9 cellular contexts compared by ENCODE assay signal in the genomic region with DNA sequence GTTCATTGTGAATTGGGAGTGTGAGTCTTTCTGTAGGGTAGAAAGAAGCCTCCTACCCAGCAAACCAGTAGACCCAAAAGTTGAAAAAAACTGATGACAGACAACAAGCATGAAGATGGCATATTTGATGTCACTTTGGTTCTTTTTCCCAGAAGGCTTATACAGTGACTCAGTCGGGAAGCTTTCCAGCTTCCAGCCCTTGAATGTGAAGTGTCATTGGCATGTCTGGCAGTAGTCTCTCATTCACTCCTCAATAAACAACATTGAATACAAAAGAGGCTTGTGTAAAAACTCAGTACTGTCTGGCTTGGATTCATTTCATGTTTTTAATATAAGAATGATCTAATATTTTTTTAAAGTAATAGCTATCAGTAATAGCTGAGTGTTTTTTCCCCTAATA.
DNase-seq lines count a peak whose midpoint lies in the region; ATAC-seq and TF ChIP-seq lines count a peak whose summit lies in the region.
"Had no signal": no experiment of that assay in that cellular context is flagged by ENCODE, and none has a peak within 500 bp of the region (broad histone marks: within the 10 kb centered on the region; RNA-seq: fewer than 3 reads in every experiment).

No MANE protein-coding gene starts in this region.

- H3K27me3 Mint-ChIP-seq in HFFc6 (ENCODE audit: insufficient read depth): no peaks in the 10 kb centered on the region; the same call in 1 of the 2 replicates
- no peaks in the 10 kb centered on the region for H3K27me3 Mint-ChIP-seq in activated CD4-positive, alpha-beta memory T cell treated with anti-CD3 and anti-CD28 coated beads for 36 hours
- no peaks in the 10 kb centered on the region for H3K27me3 Mint-ChIP-seq in activated naive CD4-positive, alpha-beta T cell treated with anti-CD3 and anti-CD28 coated beads, Interleukin-2, amount 10 ng/mL, durations not matched to agents 7 days and 5 days
- H3K27me3 Mint-ChIP-seq: naive thymus-derived CD8-positive, alpha-beta T cell had no signal

- no peak overlapping the region for H3K9ac ChIP-seq in subcutaneous abdominal adipose tissue (ENCODE audit: low read length in 5 of 5)

- no peaks in the 10 kb centered on the region for H3K9me3 Mint-ChIP-seq in HFFc6
- H3K9me3 Mint-ChIP-seq in activated CD4-positive, alpha-beta memory T cell treated with anti-CD3 and anti-CD28 coated beads for 36 hours: no peaks in the 10 kb centered on the region
- H3K9me3 Mint-ChIP-seq in activated naive CD4-positive, alpha-beta T cell treated with anti-CD3 and anti-CD28 coated beads, Interleukin-2, amount 10 ng/mL, durations not matched to agents 7 days and 5 days: no peaks in the 10 kb centered on the region
- H3K9me3 Mint-ChIP-seq: activated T-cell treated with anti-CD3 and anti-CD28 coated beads, Interleukin-2, amount 50 U/mL, for 4 hours; naive thymus-derived CD8-positive, alpha-beta T cell had no signal

- H3K27ac Mint-ChIP-seq in HFFc6: peak overlapping the region; percentile 67; the same call in 1 of the 2 replicates
- no peak overlapping the region for H3K27ac Mint-ChIP-seq in activated CD4-positive, alpha-beta memory T cell treated with anti-CD3 and anti-CD28 coated beads for 36 hours
- no peak overlapping the region for H3K27ac Mint-ChIP-seq in activated naive CD4-positive, alpha-beta T cell treated with anti-CD3 and anti-CD28 coated beads, Interleukin-2, amount 10 ng/mL, durations not matched to agents 7 days and 5 days

- TF ChIP-seq CTCF in HFFc6 (IDR thresholded peaks at IDR 0.05) (no peak), astrocyte of the spinal cord (IDR thresholded peaks at IDR 0.05; ENCODE audit: low read depth, low read length) (no peak)

- peak; percentile 76 for DNase-seq in HFFc6
- DNase-seq in astrocyte of the spinal cord (ENCODE audit: low read depth, low spot score): peak; percentile 80
- peak in 2 of 3 donors; percentile 40 to 57 for DNase-seq in right cardiac atrium
- no peak for DNase-seq in activated CD4-positive, alpha-beta memory T cell treated with anti-CD3 and anti-CD28 coated beads for 36 hours
- DNase-seq in HK-2 (ENCODE audit: unreplicated experiment): no peak
- no peak for DNase-seq in activated naive CD4-positive, alpha-beta T cell treated with anti-CD3 and anti-CD28 coated beads, Interleukin-2, amount 10 ng/mL, durations not matched to agents 7 days and 5 days
- DNase-seq: activated T-cell treated with anti-CD3 and anti-CD28 coated beads, Interleukin-2, amount 50 U/mL, for 4 hours; naive thymus-derived CD8-positive, alpha-beta T cell had no signal

- no peaks in the 10 kb centered on the region for H3K9me3 ChIP-seq in right cardiac atrium (ENCODE audit: control insufficient read depth, low read length)
- H3K9me3 ChIP-seq in subcutaneous abdominal adipose tissue (ENCODE audit: control insufficient read depth in 5 of 5, low read length in 5 of 5): no peaks in the 10 kb centered on the region

- in situ Hi-C loops in astrocyte of the spinal cord (cut with HindIII; ENCODE audit: low sequenced_read_pairs): no loop called here

- intact Hi-C loops in right cardiac atrium (cut with DNase I): no loop called here
- intact Hi-C loops in activated CD4-positive, alpha-beta memory T cell treated with anti-CD3 and anti-CD28 coated beads for 36 hours (cut with micrococcal nuclease): no loop called here

- H3K4me1 ChIP-seq in right cardiac atrium (ENCODE audit: control insufficient read depth, insufficient read depth, low read length): no peaks in the 10 kb centered on the region
- H3K4me1 ChIP-seq in subcutaneous abdominal adipose tissue (ENCODE audit: control insufficient read depth in 5 of 5, insufficient read depth in 5 of 5, low read length in 5 of 5): peaks cover 0 to 9% (median 6%) of the 10 kb centered on the region in 5 donors

- ATAC-seq in right cardiac atrium: peak; percentile 79 to 90
- ATAC-seq: activated T-cell treated with anti-CD3 and anti-CD28 coated beads, Interleukin-2, amount 50 U/mL, for 4 hours; naive thymus-derived CD8-positive, alpha-beta T cell had no signal

- H3K4me3 ChIP-seq in astrocyte of the spinal cord (ENCODE audit: low read depth, low read length): no peak overlapping the region
- no peak overlapping the region for H3K4me3 ChIP-seq in right cardiac atrium (ENCODE audit: low read length)
- no peak overlapping the region for H3K4me3 ChIP-seq in subcutaneous abdominal adipose tissue (ENCODE audit: low read depth in 1 of 5, low read length in 5 of 5)

- CTCF ChIA-PET in activated CD4-positive, alpha-beta memory T cell treated with anti-CD3 and anti-CD28 coated beads for 36 hours (lab: Charles Lee): no interaction called here
- CTCF ChIA-PET in activated naive CD4-positive, alpha-beta T cell treated with anti-CD3 and anti-CD28 coated beads, Interleukin-2, amount 10 ng/mL, durations not matched to agents 7 days and 5 days (lab: Charles Lee): no interaction called here

- H3K27me3 ChIP-seq in right cardiac atrium (ENCODE audit: control insufficient read depth, insufficient read depth) (no peaks in the 10 kb centered on the region), subcutaneous abdominal adipose tissue (ENCODE audit: control insufficient read depth in 5 of 5, insufficient read depth in 4 of 5, low read length in 5 of 5) (no peaks in the 10 kb centered on the region)

- no peak overlapping the region for H3K4me3 Mint-ChIP-seq in HFFc6
- H3K4me3 Mint-ChIP-seq in activated CD4-positive, alpha-beta memory T cell treated with anti-CD3 and anti-CD28 coated beads for 36 hours: no peak overlapping the region
- no peak overlapping the region for H3K4me3 Mint-ChIP-seq in activated naive CD4-positive, alpha-beta T cell treated with anti-CD3 and anti-CD28 coated beads, Interleukin-2, amount 10 ng/mL, durations not matched to agents 7 days and 5 days
- H3K4me3 Mint-ChIP-seq: activated T-cell treated with anti-CD3 and anti-CD28 coated beads, Interleukin-2, amount 50 U/mL, for 4 hours; naive thymus-derived CD8-positive, alpha-beta T cell had no signal

- H3K36me3 Mint-ChIP-seq in HFFc6 (ENCODE audit: low read depth): peaks cover 45% of the 10 kb centered on the region
- peaks cover 34% of the 10 kb centered on the region for H3K36me3 Mint-ChIP-seq in activated CD4-positive, alpha-beta memory T cell treated with anti-CD3 and anti-CD28 coated beads for 36 hours
- H3K36me3 Mint-ChIP-seq in activated naive CD4-positive, alpha-beta T cell treated with anti-CD3 and anti-CD28 coated beads, Interleukin-2, amount 10 ng/mL, durations not matched to agents 7 days and 5 days: peaks cover 35% of the 10 kb centered on the region

- H3K36me3 ChIP-seq in subcutaneous abdominal adipose tissue (ENCODE audit: control insufficient read depth in 5 of 5, insufficient read depth in 5 of 5, low read length in 5 of 5): peaks cover 19 to 48% (median 38%) of the 10 kb centered on the region in 5 donors

- H3K4me1 Mint-ChIP-seq in HFFc6 (ENCODE audit: low read depth): peaks cover 47% of the 10 kb centered on the region
- no peaks in the 10 kb centered on the region for H3K4me1 Mint-ChIP-seq in activated CD4-positive, alpha-beta memory T cell treated with anti-CD3 and anti-CD28 coated beads for 36 hours (ENCODE audit: low read depth)
- no peaks in the 10 kb centered on the region for H3K4me1 Mint-ChIP-seq in activated naive CD4-positive, alpha-beta T cell treated with anti-CD3 and anti-CD28 coated beads, Interleukin-2, amount 10 ng/mL, durations not matched to agents 7 days and 5 days

- 32% methylated on average over 1 of the region's 1 CpG for WGBS in right cardiac atrium

- POLR2A ChIA-PET in activated CD4-positive, alpha-beta memory T cell treated with anti-CD3 and anti-CD28 coated beads for 36 hours (lab: Charles Lee): interaction anchor here (1.0 kb wide), 1 partner anchor 868 kb away, joined by 3 read pairs; no protein-coding TSS in a partner anchor

- H3K27ac ChIP-seq in right cardiac atrium (ENCODE audit: low read length) (no peak overlapping the region), subcutaneous abdominal adipose tissue (ENCODE audit: low read depth, low read length) (peak overlapping the region; percentile 61)

Comparison
In these comparisons a context has a peak if more than half of its experiments do, and no peak if none do; other contexts are left out.
1. DNase-seq: peak in HFFc6 (single experiment), astrocyte of the spinal cord (single experiment) and right cardiac atrium (2 of 3); none in activated CD4-positive, alpha-beta memory T cell treated with anti-CD3 and anti-CD28 coated beads for 36 hours (single experiment), HK-2 (single experiment) and activated naive CD4-positive, alpha-beta T cell treated with anti-CD3 and anti-CD28 coated beads, Interleukin-2, amount 10 ng/mL, durations not matched to agents 7 days and 5 days (single experiment).